ENCODE assay signal across 13 cellular contexts in the genomic region with DNA sequence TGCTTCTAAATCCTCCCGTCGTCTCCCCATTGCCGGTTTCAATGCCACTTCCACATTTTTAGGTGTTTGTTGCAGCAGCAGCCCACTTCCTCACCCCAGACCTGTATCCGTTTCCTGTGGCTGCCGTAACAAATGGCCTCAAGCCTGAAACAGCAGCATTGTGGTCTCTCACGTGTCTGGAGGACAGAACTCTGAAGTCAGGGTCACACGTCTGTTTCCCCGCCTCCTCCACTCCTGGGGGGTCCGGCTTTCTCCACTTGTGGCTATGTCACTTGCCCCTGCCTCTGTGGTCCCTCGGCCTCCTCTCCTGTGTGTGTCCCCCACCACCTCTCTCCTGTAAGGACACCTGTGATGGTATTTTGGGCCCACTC. TPM values are rescaled to one million over a fixed set of nuclear protein-coding genes. Genes with fewer than 3 reads are reported as not detected.
DNase-seq lines count a peak whose midpoint lies in the region; ATAC-seq lines count a peak whose summit lies in the region.
"Had no signal": no experiment of that assay in that cellular context is flagged by ENCODE, and none has a peak within 500 bp of the region (broad histone marks: within the 10 kb centered on the region; RNA-seq: fewer than 3 reads in every experiment).

No MANE protein-coding gene starts in this region.

- POLR2A ChIA-PET in activated CD4-positive, alpha-beta T cell treated with anti-CD3 and anti-CD28 coated beads, Interleukin-2, amount 10 ng/mL, durations not matched to agents 7 days and 5 days (lab: Charles Lee), result no interaction called here

- H3K4me3 Mint-ChIP-seq in activated CD4-positive, alpha-beta T cell treated with anti-CD3 and anti-CD28 coated beads, Interleukin-2, amount 10 ng/mL, durations not matched to agents 7 days and 5 days, result peak overlapping the region; percentile 4
- H3K4me3 Mint-ChIP-seq in effector memory CD8-positive, alpha-beta T cell, result peak overlapping the region; percentile 65 to 77
- peak overlapping the region; percentile 50 for H3K4me3 Mint-ChIP-seq in stimulated activated effector memory CD8-positive, alpha-beta T cell treated with anti-CD3 and anti-CD28 coated beads, Interleukin-12 subunit alpha, Interleukin-12 subunit beta, amount 100 ng/mL, for 72 hours

- CTCF ChIA-PET in activated CD4-positive, alpha-beta T cell treated with anti-CD3 and anti-CD28 coated beads, Interleukin-2, amount 10 ng/mL, durations not matched to agents 7 days and 5 days (lab: Charles Lee), result no interaction called here

- peak overlapping the region; percentile 34 for H3K27ac Mint-ChIP-seq in activated CD4-positive, alpha-beta T cell treated with anti-CD3 and anti-CD28 coated beads, Interleukin-2, amount 10 ng/mL, durations not matched to agents 7 days and 5 days
- peak overlapping the region; percentile 29 to 59 for H3K27ac Mint-ChIP-seq in effector memory CD8-positive, alpha-beta T cell
- peak overlapping the region; percentile 71 for H3K27ac Mint-ChIP-seq in stimulated activated effector memory CD8-positive, alpha-beta T cell treated with anti-CD3 and anti-CD28 coated beads, Interleukin-12 subunit alpha, Interleukin-12 subunit beta, amount 100 ng/mL, for 72 hours

- peaks cover 3% of the 10 kb centered on the region for H3K9me3 Mint-ChIP-seq in activated CD4-positive, alpha-beta T cell treated with anti-CD3 and anti-CD28 coated beads, Interleukin-2, amount 10 ng/mL, durations not matched to agents 7 days and 5 days
- H3K9me3 Mint-ChIP-seq in effector memory CD8-positive, alpha-beta T cell, result peaks cover 0 to 4% of the 10 kb centered on the region in 2 donors
- H3K9me3 Mint-ChIP-seq in stimulated activated effector memory CD8-positive, alpha-beta T cell treated with anti-CD3 and anti-CD28 coated beads, Interleukin-12 subunit alpha, Interleukin-12 subunit beta, amount 100 ng/mL, for 72 hours, result no peaks in the 10 kb centered on the region

- peak; percentile 64 for DNase-seq in activated CD4-positive, alpha-beta T cell treated with anti-CD3 and anti-CD28 coated beads, Interleukin-2, amount 10 ng/mL, durations not matched to agents 7 days and 5 days
- DNase-seq in activated CD4-positive, alpha-beta T cell treated with anti-CD3 and anti-CD28 coated beads, Interleukin-2, amount 50 U/mL, for 4 hours, result no peak
- DNase-seq in SKM-1 (lab: John Stamatoyannopoulos, UW; ENCODE audit: unreplicated experiment), result peak; percentile 74
- peak; percentile 39 to 50 (median 43) for DNase-seq in effector memory CD8-positive, alpha-beta T cell
- no peak for DNase-seq in stimulated activated effector memory CD8-positive, alpha-beta T cell treated with anti-CD3 and anti-CD28 coated beads, Interleukin-12 subunit alpha, Interleukin-12 subunit beta, amount 100 ng/mL, for 72 hours (ENCODE audit: low spot score in 2 of 2)
- no peak for DNase-seq in DMS79 (lab: John Stamatoyannopoulos, UW)
- no peak for DNase-seq in NCI-H345 (lab: John Stamatoyannopoulos, UW)
- DNase-seq: colonic mucosa, NCI-H2029, thyroid gland had no signal

- peaks cover 29% of the 10 kb centered on the region for H3K4me1 Mint-ChIP-seq in activated CD4-positive, alpha-beta T cell treated with anti-CD3 and anti-CD28 coated beads, Interleukin-2, amount 10 ng/mL, durations not matched to agents 7 days and 5 days
- peaks cover 29% of the 10 kb centered on the region in 2 donors for H3K4me1 Mint-ChIP-seq in effector memory CD8-positive, alpha-beta T cell (ENCODE audit: low read depth in 2 of 2)
- H3K4me1 Mint-ChIP-seq in stimulated activated effector memory CD8-positive, alpha-beta T cell treated with anti-CD3 and anti-CD28 coated beads, Interleukin-12 subunit alpha, Interleukin-12 subunit beta, amount 100 ng/mL, for 72 hours, result peaks cover 32% of the 10 kb centered on the region

- H3K36me3 Mint-ChIP-seq in activated CD4-positive, alpha-beta T cell treated with anti-CD3 and anti-CD28 coated beads, Interleukin-2, amount 10 ng/mL, durations not matched to agents 7 days and 5 days (ENCODE audit: low read depth), result peaks cover 43% of the 10 kb centered on the region
- peaks cover 5% of the 10 kb centered on the region for H3K36me3 Mint-ChIP-seq in effector memory CD8-positive, alpha-beta T cell (ENCODE audit: insufficient read depth)
- peaks cover 13% of the 10 kb centered on the region for H3K36me3 Mint-ChIP-seq in stimulated activated effector memory CD8-positive, alpha-beta T cell treated with anti-CD3 and anti-CD28 coated beads, Interleukin-12 subunit alpha, Interleukin-12 subunit beta, amount 100 ng/mL, for 72 hours

- peak; percentile 97 for ATAC-seq in effector memory CD8-positive, alpha-beta T cell (replicated peaks)
- peak; percentile 70 for ATAC-seq in stimulated activated effector memory CD8-positive, alpha-beta T cell treated with anti-CD3 and anti-CD28 coated beads, Interleukin-12 subunit alpha, Interleukin-12 subunit beta, amount 100 ng/mL, for 72 hours
- no peak for ATAC-seq in HG02588 (IDR thresholded peaks at IDR 0.05; ENCODE audit: unreplicated experiment)
- ATAC-seq: A549, HCT116 had no signal

- H3K27me3 Mint-ChIP-seq in activated CD4-positive, alpha-beta T cell treated with anti-CD3 and anti-CD28 coated beads, Interleukin-2, amount 10 ng/mL, durations not matched to agents 7 days and 5 days, result peaks cover 2% of the 10 kb centered on the region
- peaks cover 5 to 10% of the 10 kb centered on the region in 2 donors for H3K27me3 Mint-ChIP-seq in effector memory CD8-positive, alpha-beta T cell

RNA-seq across cellular contexts. Expression of a gene that starts 21.8 kb away (rescaled TPM):
- 10 to 100 TPM; 13.9 to 15.2 TPM for total RNA-seq in activated CD4-positive, alpha-beta T cell treated with anti-CD3 and anti-CD28 coated beads, Interleukin-2, amount 10 ng/mL, durations not matched to agents 7 days and 5 days

RNA-seq across cellular contexts. Expression of a gene that starts 36.1 kb away (rescaled TPM):
- total RNA-seq in activated CD4-positive, alpha-beta T cell treated with anti-CD3 and anti-CD28 coated beads, Interleukin-2, amount 10 ng/mL, durations not matched to agents 7 days and 5 days, result 10 to 100 TPM; 11.6 to 16.0 TPM

Comparison
In these comparisons a context has a peak if more than half of its experiments do, and no peak if none do; other contexts are left out.
1. DNase-seq: peak in activated CD4-positive, alpha-beta T cell treated with anti-CD3 and anti-CD28 coated beads, Interleukin-2, amount 10 ng/mL, durations not matched to agents 7 days and 5 days (single experiment), SKM-1 (single experiment) and effector memory CD8-positive, alpha-beta T cell (3 of 3); none in activated CD4-positive, alpha-beta T cell treated with anti-CD3 and anti-CD28 coated beads, Interleukin-2, amount 50 U/mL, for 4 hours (0 of 2), stimulated activated effector memory CD8-positive, alpha-beta T cell treated with anti-CD3 and anti-CD28 coated beads, Interleukin-12 subunit alpha, Interleukin-12 subunit beta, amount 100 ng/mL, for 72 hours (0 of 2), DMS79 (single experiment) and NCI-H345 (single experiment).
2. H3K4me3 Mint-ChIP-seq: peak in every context shown above with its lines; median percentile 71 in effector memory CD8-positive, alpha-beta T cell; 50 in stimulated activated effector memory CD8-positive, alpha-beta T cell treated with anti-CD3 and anti-CD28 coated beads, Interleukin-12 subunit alpha, Interleukin-12 subunit beta, amount 100 ng/mL, for 72 hours; 4 in activated CD4-positive, alpha-beta T cell treated with anti-CD3 and anti-CD28 coated beads, Interleukin-2, amount 10 ng/mL, durations not matched to agents 7 days and 5 days.
3. Peak in every context shown above with its lines, with median percentiles within 50 percentile points of each other: H3K27ac Mint-ChIP-seq.